1 cellular context compared by ENCODE assay signal in the genomic region with DNA sequence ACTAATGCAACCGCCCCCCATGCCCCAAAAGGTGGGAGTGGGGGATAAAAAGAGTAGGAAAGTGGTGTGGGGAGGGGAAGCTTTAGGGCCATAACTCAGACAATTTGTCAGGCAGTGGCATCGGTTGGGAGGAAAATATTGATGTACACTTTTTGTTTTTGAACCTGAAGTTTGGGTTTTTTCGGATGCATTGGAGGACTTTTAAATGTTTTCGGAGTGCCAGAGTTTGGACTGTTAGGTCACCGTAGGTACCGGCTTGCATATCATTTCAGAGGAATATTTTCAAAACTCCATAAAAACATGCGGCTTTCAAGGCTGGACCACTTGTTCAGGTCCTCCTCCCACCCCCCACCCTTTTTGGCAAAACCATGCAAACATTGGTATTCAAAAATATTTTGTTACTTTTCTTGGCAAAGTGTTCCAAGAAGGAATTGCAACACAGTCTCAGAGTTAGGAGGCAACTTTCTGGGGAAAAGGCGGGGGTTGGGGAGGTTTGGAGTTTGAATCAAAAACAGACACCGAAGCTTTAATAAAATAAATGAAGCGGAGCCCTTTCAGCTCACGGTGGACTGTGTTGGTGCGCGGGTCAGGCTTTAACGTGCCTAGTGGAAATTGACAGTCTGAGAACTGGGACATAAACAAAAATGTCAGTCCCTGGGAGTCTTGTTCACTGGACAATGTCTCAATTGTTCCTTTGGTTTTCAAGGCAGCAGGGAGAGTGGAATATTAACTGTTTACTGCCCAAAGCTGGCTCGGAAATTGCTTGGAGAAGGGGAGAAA.
TF ChIP-seq lines count a peak whose summit lies in the region.

No MANE protein-coding gene starts in this region.

TF ChIP-seq in HepG2, 621 proteins besides CTCF, POLR2A, EP300 and RAD21 (continued from another document and continues in another):
- TF ChIP-seq, protein P1, sequence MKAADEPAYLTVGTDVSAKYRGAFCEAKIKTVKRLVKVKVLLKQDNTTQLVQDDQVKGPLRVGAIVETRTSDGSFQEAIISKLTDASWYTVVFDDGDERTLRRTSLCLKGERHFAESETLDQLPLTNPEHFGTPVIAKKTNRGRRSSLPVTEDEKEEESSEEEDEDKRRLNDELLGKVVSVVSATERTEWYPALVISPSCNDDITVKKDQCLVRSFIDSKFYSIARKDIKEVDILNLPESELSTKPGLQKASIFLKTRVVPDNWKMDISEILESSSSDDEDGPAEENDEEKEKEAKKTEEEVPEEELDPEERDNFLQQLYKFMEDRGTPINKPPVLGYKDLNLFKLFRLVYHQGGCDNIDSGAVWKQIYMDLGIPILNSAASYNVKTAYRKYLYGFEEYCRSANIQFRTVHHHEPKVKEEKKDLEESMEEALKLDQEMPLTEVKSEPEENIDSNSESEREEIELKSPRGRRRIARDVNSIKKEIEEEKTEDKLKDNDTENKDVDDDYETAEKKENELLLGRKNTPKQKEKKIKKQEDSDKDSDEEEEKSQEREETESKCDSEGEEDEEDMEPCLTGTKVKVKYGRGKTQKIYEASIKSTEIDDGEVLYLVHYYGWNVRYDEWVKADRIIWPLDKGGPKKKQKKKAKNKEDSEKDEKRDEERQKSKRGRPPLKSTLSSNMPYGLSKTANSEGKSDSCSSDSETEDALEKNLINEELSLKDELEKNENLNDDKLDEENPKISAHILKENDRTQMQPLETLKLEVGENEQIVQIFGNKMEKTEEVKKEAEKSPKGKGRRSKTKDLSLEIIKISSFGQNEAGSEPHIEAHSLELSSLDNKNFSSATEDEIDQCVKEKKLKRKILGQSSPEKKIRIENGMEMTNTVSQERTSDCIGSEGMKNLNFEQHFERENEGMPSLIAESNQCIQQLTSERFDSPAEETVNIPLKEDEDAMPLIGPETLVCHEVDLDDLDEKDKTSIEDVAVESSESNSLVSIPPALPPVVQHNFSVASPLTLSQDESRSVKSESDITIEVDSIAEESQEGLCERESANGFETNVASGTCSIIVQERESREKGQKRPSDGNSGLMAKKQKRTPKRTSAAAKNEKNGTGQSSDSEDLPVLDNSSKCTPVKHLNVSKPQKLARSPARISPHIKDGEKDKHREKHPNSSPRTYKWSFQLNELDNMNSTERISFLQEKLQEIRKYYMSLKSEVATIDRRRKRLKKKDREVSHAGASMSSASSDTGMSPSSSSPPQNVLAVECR (CRISPR knock-in tag; IDR thresholded peaks at IDR 0.05; ENCODE audit: borderline replicate concordance), result no peak; the same call in 1 of the 2 replicates
- TF ChIP-seq, protein P2, sequence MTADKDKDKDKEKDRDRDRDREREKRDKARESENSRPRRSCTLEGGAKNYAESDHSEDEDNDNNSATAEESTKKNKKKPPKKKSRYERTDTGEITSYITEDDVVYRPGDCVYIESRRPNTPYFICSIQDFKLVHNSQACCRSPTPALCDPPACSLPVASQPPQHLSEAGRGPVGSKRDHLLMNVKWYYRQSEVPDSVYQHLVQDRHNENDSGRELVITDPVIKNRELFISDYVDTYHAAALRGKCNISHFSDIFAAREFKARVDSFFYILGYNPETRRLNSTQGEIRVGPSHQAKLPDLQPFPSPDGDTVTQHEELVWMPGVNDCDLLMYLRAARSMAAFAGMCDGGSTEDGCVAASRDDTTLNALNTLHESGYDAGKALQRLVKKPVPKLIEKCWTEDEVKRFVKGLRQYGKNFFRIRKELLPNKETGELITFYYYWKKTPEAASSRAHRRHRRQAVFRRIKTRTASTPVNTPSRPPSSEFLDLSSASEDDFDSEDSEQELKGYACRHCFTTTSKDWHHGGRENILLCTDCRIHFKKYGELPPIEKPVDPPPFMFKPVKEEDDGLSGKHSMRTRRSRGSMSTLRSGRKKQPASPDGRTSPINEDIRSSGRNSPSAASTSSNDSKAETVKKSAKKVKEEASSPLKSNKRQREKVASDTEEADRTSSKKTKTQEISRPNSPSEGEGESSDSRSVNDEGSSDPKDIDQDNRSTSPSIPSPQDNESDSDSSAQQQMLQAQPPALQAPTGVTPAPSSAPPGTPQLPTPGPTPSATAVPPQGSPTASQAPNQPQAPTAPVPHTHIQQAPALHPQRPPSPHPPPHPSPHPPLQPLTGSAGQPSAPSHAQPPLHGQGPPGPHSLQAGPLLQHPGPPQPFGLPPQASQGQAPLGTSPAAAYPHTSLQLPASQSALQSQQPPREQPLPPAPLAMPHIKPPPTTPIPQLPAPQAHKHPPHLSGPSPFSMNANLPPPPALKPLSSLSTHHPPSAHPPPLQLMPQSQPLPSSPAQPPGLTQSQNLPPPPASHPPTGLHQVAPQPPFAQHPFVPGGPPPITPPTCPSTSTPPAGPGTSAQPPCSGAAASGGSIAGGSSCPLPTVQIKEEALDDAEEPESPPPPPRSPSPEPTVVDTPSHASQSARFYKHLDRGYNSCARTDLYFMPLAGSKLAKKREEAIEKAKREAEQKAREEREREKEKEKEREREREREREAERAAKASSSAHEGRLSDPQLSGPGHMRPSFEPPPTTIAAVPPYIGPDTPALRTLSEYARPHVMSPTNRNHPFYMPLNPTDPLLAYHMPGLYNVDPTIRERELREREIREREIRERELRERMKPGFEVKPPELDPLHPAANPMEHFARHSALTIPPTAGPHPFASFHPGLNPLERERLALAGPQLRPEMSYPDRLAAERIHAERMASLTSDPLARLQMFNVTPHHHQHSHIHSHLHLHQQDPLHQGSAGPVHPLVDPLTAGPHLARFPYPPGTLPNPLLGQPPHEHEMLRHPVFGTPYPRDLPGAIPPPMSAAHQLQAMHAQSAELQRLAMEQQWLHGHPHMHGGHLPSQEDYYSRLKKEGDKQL (CRISPR knock-in tag; IDR thresholded peaks at IDR 0.05; ENCODE audit: low read depth), result no peak
- no peak for TF ChIP-seq ZBTB20 (CRISPR knock-in tag; IDR thresholded peaks at IDR 0.05; ENCODE audit: borderline replicate concordance, low read depth)
- no peak for TF ChIP-seq ZSCAN31 (CRISPR knock-in tag; IDR thresholded peaks at IDR 0.05; ENCODE audit: low read depth)
- TF ChIP-seq ZBTB7A (CRISPR knock-in tag; IDR thresholded peaks at IDR 0.05), result no peak
- TF ChIP-seq, protein P3, sequence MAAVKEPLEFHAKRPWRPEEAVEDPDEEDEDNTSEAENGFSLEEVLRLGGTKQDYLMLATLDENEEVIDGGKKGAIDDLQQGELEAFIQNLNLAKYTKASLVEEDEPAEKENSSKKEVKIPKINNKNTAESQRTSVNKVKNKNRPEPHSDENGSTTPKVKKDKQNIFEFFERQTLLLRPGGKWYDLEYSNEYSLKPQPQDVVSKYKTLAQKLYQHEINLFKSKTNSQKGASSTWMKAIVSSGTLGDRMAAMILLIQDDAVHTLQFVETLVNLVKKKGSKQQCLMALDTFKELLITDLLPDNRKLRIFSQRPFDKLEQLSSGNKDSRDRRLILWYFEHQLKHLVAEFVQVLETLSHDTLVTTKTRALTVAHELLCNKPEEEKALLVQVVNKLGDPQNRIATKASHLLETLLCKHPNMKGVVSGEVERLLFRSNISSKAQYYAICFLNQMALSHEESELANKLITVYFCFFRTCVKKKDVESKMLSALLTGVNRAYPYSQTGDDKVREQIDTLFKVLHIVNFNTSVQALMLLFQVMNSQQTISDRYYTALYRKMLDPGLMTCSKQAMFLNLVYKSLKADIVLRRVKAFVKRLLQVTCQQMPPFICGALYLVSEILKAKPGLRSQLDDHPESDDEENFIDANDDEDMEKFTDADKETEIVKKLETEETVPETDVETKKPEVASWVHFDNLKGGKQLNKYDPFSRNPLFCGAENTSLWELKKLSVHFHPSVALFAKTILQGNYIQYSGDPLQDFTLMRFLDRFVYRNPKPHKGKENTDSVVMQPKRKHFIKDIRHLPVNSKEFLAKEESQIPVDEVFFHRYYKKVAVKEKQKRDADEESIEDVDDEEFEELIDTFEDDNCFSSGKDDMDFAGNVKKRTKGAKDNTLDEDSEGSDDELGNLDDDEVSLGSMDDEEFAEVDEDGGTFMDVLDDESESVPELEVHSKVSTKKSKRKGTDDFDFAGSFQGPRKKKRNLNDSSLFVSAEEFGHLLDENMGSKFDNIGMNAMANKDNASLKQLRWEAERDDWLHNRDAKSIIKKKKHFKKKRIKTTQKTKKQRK (IDR thresholded peaks at IDR 0.05; ENCODE audit: low read length), result no peak
- TF ChIP-seq KAT7 (CRISPR knock-in tag; IDR thresholded peaks at IDR 0.05; ENCODE audit: borderline replicate concordance), result no peak
- no peak for TF ChIP-seq NCOA5 (CRISPR knock-in tag; IDR thresholded peaks at IDR 0.05)
- no peak for TF ChIP-seq ZFYVE20 (CRISPR knock-in tag; IDR thresholded peaks at IDR 0.05; ENCODE audit: borderline replicate concordance, low read depth)
- peak; percentile 64 for TF ChIP-seq SAP130 (CRISPR knock-in tag; IDR thresholded peaks at IDR 0.05; ENCODE audit: low read depth)
- no peak for TF ChIP-seq MED8 (CRISPR knock-in tag; IDR thresholded peaks at IDR 0.05; ENCODE audit: insufficient replicate concordance)
- TF ChIP-seq TAF1 (CRISPR knock-in tag; IDR thresholded peaks at IDR 0.05), result no peak
- TF ChIP-seq ELF4 (CRISPR knock-in tag; IDR thresholded peaks at IDR 0.05; ENCODE audit: borderline replicate concordance), result no peak
- no peak for TF ChIP-seq CCDC6 (CRISPR knock-in tag; IDR thresholded peaks at IDR 0.05)
- no peak for TF ChIP-seq ZNF614 (CRISPR knock-in tag; IDR thresholded peaks at IDR 0.05; ENCODE audit: borderline replicate concordance)
- TF ChIP-seq ZNF468 (CRISPR knock-in tag; IDR thresholded peaks at IDR 0.05), result no peak
- TF ChIP-seq, protein P4, sequence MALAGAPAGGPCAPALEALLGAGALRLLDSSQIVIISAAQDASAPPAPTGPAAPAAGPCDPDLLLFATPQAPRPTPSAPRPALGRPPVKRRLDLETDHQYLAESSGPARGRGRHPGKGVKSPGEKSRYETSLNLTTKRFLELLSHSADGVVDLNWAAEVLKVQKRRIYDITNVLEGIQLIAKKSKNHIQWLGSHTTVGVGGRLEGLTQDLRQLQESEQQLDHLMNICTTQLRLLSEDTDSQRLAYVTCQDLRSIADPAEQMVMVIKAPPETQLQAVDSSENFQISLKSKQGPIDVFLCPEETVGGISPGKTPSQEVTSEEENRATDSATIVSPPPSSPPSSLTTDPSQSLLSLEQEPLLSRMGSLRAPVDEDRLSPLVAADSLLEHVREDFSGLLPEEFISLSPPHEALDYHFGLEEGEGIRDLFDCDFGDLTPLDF (CRISPR knock-in tag; IDR thresholded peaks at IDR 0.05), result no peak
- no peak for TF ChIP-seq SP140L (CRISPR knock-in tag; IDR thresholded peaks at IDR 0.05; ENCODE audit: borderline replicate concordance)
- TF ChIP-seq, protein P5, sequence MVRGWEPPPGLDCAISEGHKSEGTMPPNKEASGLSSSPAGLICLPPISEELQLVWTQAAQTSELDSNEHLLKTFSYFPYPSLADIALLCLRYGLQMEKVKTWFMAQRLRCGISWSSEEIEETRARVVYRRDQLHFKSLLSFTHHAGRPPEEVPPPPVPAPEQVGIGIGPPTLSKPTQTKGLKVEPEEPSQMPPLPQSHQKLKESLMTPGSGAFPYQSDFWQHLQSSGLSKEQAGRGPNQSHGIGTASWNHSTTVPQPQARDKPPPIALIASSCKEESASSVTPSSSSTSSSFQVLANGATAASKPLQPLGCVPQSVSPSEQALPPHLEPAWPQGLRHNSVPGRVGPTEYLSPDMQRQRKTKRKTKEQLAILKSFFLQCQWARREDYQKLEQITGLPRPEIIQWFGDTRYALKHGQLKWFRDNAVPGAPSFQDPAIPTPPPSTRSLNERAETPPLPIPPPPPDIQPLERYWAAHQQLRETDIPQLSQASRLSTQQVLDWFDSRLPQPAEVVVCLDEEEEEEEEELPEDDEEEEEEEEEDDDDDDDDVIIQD (CRISPR knock-in tag; IDR thresholded peaks at IDR 0.05; ENCODE audit: low read depth), result no peak
- TF ChIP-seq ZNF234 (CRISPR knock-in tag; conservative IDR thresholded peaks at IDR 0.05), result no peak
- TF ChIP-seq ZNF34 (CRISPR knock-in tag; IDR thresholded peaks at IDR 0.05; ENCODE audit: borderline replicate concordance), result no peak
- TF ChIP-seq ZFP90 (CRISPR knock-in tag; IDR thresholded peaks at IDR 0.05; ENCODE audit: borderline replicate concordance), result no peak
- no peak for TF ChIP-seq HNRNPLL (IDR thresholded peaks at IDR 0.05; ENCODE audit: low read depth, low read length, poor library complexity, severe bottlenecking)
- TF ChIP-seq CHD4 (IDR thresholded peaks at IDR 0.05; ENCODE audit: borderline replicate concordance, low read length), result no peak
- TF ChIP-seq, protein P6, sequence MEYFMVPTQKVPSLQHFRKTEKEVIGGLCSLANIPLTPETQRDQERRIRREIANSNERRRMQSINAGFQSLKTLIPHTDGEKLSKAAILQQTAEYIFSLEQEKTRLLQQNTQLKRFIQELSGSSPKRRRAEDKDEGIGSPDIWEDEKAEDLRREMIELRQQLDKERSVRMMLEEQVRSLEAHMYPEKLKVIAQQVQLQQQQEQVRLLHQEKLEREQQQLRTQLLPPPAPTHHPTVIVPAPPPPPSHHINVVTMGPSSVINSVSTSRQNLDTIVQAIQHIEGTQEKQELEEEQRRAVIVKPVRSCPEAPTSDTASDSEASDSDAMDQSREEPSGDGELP (IDR thresholded peaks at IDR 0.05; ENCODE audit: borderline replicate concordance, low read depth), result no peak
- TF ChIP-seq KDM6A (CRISPR knock-in tag; IDR thresholded peaks at IDR 0.05; ENCODE audit: low read depth), result no peak
- no peak for TF ChIP-seq ZBTB8A (CRISPR knock-in tag; IDR thresholded peaks at IDR 0.05; ENCODE audit: borderline replicate concordance, low read depth)
- TF ChIP-seq, protein P7, sequence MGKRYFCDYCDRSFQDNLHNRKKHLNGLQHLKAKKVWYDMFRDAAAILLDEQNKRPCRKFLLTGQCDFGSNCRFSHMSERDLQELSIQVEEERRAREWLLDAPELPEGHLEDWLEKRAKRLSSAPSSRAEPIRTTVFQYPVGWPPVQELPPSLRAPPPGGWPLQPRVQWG (CRISPR knock-in tag; IDR thresholded peaks at IDR 0.05; ENCODE audit: borderline replicate concordance, low read depth), result no peak
- TF ChIP-seq, protein P8, sequence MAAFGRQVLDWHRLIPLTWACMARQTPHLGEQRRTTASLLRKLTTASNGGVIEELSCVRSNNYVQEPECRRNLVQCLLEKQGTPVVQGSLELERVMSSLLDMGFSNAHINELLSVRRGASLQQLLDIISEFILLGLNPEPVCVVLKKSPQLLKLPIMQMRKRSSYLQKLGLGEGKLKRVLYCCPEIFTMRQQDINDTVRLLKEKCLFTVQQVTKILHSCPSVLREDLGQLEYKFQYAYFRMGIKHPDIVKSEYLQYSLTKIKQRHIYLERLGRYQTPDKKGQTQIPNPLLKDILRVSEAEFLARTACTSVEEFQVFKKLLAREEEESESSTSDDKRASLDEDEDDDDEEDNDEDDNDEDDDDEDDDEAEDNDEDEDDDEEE (CRISPR knock-in tag; IDR thresholded peaks at IDR 0.05), result no peak
- no peak for TF ChIP-seq ZMYM4 (CRISPR knock-in tag; IDR thresholded peaks at IDR 0.05)
- TF ChIP-seq GATAD2A (CRISPR knock-in tag; IDR thresholded peaks at IDR 0.05), result peak; percentile 63
- no peak for TF ChIP-seq ADNP (CRISPR knock-in tag; IDR thresholded peaks at IDR 0.05)
- TF ChIP-seq, protein P9, sequence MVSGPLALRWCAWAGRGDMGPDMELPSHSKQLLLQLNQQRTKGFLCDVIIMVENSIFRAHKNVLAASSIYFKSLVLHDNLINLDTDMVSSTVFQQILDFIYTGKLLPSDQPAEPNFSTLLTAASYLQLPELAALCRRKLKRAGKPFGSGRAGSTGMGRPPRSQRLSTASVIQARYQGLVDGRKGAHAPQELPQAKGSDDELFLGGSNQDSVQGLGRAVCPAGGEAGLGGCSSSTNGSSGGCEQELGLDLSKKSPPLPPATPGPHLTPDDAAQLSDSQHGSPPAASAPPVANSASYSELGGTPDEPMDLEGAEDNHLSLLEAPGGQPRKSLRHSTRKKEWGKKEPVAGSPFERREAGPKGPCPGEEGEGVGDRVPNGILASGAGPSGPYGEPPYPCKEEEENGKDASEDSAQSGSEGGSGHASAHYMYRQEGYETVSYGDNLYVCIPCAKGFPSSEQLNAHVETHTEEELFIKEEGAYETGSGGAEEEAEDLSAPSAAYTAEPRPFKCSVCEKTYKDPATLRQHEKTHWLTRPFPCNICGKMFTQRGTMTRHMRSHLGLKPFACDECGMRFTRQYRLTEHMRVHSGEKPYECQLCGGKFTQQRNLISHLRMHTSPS (CRISPR knock-in tag; IDR thresholded peaks at IDR 0.05; ENCODE audit: low read depth), result no peak
